Comparison of ENCODE assay signal across 7 cellular contexts in genomic region chr6:142845624-142846458, GRCh38.
A peak's percentile ranks its signal among the peaks of the same experiment; 100 is the strongest.
DNase-seq lines count a peak whose midpoint lies in the region; ATAC-seq and TF ChIP-seq lines count a peak whose summit lies in the region.

No MANE protein-coding gene starts in this region.

- TF ChIP-seq CTCF in thoracic aorta (IDR thresholded peaks at IDR 0.05), result no peak

- H3K27ac ChIP-seq in mucosa of rectum (ENCODE audit: low read depth in 2 of 2, low read length in 2 of 2), result peak overlapping the region; percentile 74 to 83
- H3K27ac ChIP-seq in thoracic aorta, result peak overlapping the region; percentile 59 to 70

- ATAC-seq in esophagus mucosa (peak; percentile 81), thoracic aorta (ENCODE audit: insufficient number of reproducible peaks, low FRiP score, low read depth) (peak; percentile 24), HG03342 (IDR thresholded peaks at IDR 0.05; ENCODE audit: unreplicated experiment) (no peak)

- peak; percentile 11 for TF ChIP-seq POLR2A in GM19193 (IDR thresholded peaks at IDR 0.05; ENCODE audit: extremely low read depth, insufficient read depth, insufficient read length)

- H3K36me3 ChIP-seq in mucosa of rectum (ENCODE audit: control insufficient read depth in 2 of 2, insufficient read depth in 2 of 2, low read length in 2 of 2) (no peaks in the 10 kb centered on the region), thoracic aorta (no peaks in the 10 kb centered on the region)

- peaks cover 27 to 34% of the 10 kb centered on the region in 2 donors for H3K4me1 ChIP-seq in mucosa of rectum (ENCODE audit: control insufficient read depth in 2 of 2, insufficient read depth in 2 of 2, low read length in 2 of 2)
- H3K4me1 ChIP-seq in thoracic aorta (ENCODE audit: control insufficient read depth in 1 of 2, low read depth in 2 of 2), result peaks cover 36 to 78% of the 10 kb centered on the region in 2 donors

- DNase-seq in NCI-H2196 treated with DMSO at 0.1 percent for 48 hours (lab: John Stamatoyannopoulos, UW; ENCODE audit: unreplicated experiment) (peak; percentile 58), activated T-helper 1 cell treated with Interleukin-2 at 50 U/mL for 16 hours (ENCODE audit: low read depth) (peak; percentile 52), thoracic aorta (ENCODE audit: low spot score) (peak; percentile 31)

- peak overlapping the region; percentile 33 to 67 for H3K4me3 ChIP-seq in mucosa of rectum (ENCODE audit: low read length in 2 of 2)
- peak overlapping the region; percentile 67 for H3K4me3 ChIP-seq in thoracic aorta

- H3K9me3 ChIP-seq in mucosa of rectum (ENCODE audit: control insufficient read depth in 2 of 2, low read length in 2 of 2), result no peaks in the 10 kb centered on the region
- H3K9me3 ChIP-seq in thoracic aorta, result no peaks in the 10 kb centered on the region

- H3K27me3 ChIP-seq in mucosa of rectum (ENCODE audit: control insufficient read depth in 2 of 2, insufficient read depth in 2 of 2, low read length in 2 of 2) (no peaks in the 10 kb centered on the region), thoracic aorta (replicated peaks; ENCODE audit: insufficient read depth) (no peaks in the 10 kb centered on the region)

- peak overlapping the region; percentile 41 to 42 for H3K9ac ChIP-seq in mucosa of rectum (ENCODE audit: low read depth in 1 of 2, low read length in 2 of 2)
